Comparison of ENCODE assay signal across 15 cellular contexts in genomic region chr15:55819397-55820034, GRCh38.
"Had no signal": no experiment of that assay in that cellular context is flagged by ENCODE, and none has a peak within 500 bp of the region (broad histone marks: within the 10 kb centered on the region; RNA-seq: fewer than 3 reads in every experiment).

No MANE protein-coding gene starts in this region.

- H3K9me3 ChIP-seq: transverse colon had no signal

- H3K4me3 ChIP-seq: transverse colon had no signal

- DNase-seq: activated CD4-positive, alpha-beta memory T cell treated with anti-CD3 and anti-CD28 coated beads, Interleukin-2, amount 10 ng/mL, durations not matched to agents 7 days and 5 days; activated CD4-positive, alpha-beta T cell treated with anti-CD3 and anti-CD28 coated beads for 4 hours; activated naive CD4-positive, alpha-beta T cell treated with anti-CD3 and anti-CD28 coated beads, Interleukin-2, amount 10 ng/mL, durations not matched to agents 7 days and 5 days; activated T-cell treated with anti-CD3 and anti-CD28 coated beads, Interleukin-2, amount 50 U/mL, for 24 hours; mammary epithelial cell; naive thymus-derived CD8-positive, alpha-beta T cell; transverse colon had no signal

- H3K27me3 ChIP-seq: transverse colon had no signal

- H3K36me3 ChIP-seq: transverse colon had no signal

- ATAC-seq: esophagus mucosa; left lobe of liver; naive thymus-derived CD8-positive, alpha-beta T cell; stimulated activated memory B cell treated with anti-CD40 and anti-IgM and Interleukin-4, amounts not matched to agents 10 μg/mL and 1 μg/mL and 100 μg/mL, for 72 hours; WTC11 had no signal

- FAIRE-seq: astrocyte, colon, islet of Langerhans, TTC549 had no signal

- H3K27ac ChIP-seq: transverse colon had no signal
